ENCODE assay signal across 15 cellular contexts in genomic region chr7:70016044-70016770, GRCh38.
A peak's percentile ranks its signal among the peaks of the same experiment; 100 is the strongest.
DNase-seq lines count a peak whose midpoint lies in the region; ATAC-seq lines count a peak whose summit lies in the region.
"Had no signal": no experiment of that assay in that cellular context is flagged by ENCODE, and none has a peak within 500 bp of the region (broad histone marks: within the 10 kb centered on the region; RNA-seq: fewer than 3 reads in every experiment).

No MANE protein-coding gene starts in this region.

- CTCF ChIA-PET in activated naive CD4-positive, alpha-beta T cell treated with anti-CD3 and anti-CD28 coated beads for 36 hours (lab: Charles Lee) = no interaction called here

- H3K27ac ChIP-seq in BLaER1 = no peak overlapping the region
- H3K27ac ChIP-seq: RWPE1, vagina had no signal

- H3K36me3 Mint-ChIP-seq in activated naive CD4-positive, alpha-beta T cell treated with anti-CD3 and anti-CD28 coated beads for 36 hours (ENCODE audit: low read depth) = no peaks in the 10 kb centered on the region
- H3K36me3 Mint-ChIP-seq: activated naive CD8-positive, alpha-beta T cell treated with anti-CD3 and anti-CD28 coated beads for 36 hours had no signal

- H3K9me3 Mint-ChIP-seq in activated naive CD4-positive, alpha-beta T cell treated with anti-CD3 and anti-CD28 coated beads for 36 hours = no peaks in the 10 kb centered on the region
- H3K9me3 Mint-ChIP-seq: activated naive CD8-positive, alpha-beta T cell treated with anti-CD3 and anti-CD28 coated beads for 36 hours had no signal

- H3K4me2 ChIP-seq in BLaER1 = peak overlapping the region; percentile 56; the same call in 1 of the 2 replicates

- H3K27me3 Mint-ChIP-seq in activated naive CD4-positive, alpha-beta T cell treated with anti-CD3 and anti-CD28 coated beads for 36 hours (ENCODE audit: low read depth) = peaks cover 3% of the 10 kb centered on the region
- H3K27me3 Mint-ChIP-seq: activated naive CD8-positive, alpha-beta T cell treated with anti-CD3 and anti-CD28 coated beads for 36 hours had no signal

- ATAC-seq in GM21737 (IDR thresholded peaks at IDR 0.05; ENCODE audit: unreplicated experiment) = no peak

- H3K4me3 ChIP-seq in BLaER1 = no peak overlapping the region
- H3K4me3 ChIP-seq: vagina had no signal

- H3K9ac ChIP-seq in BLaER1 = no peak overlapping the region

- H3K27me3 ChIP-seq in BLaER1 = no peaks in the 10 kb centered on the region
- H3K27me3 ChIP-seq: BE2C, vagina had no signal

- no peaks in the 10 kb centered on the region for H3K9me3 ChIP-seq in BLaER1
- H3K9me3 ChIP-seq: BE2C, vagina had no signal

- H3K4me3 Mint-ChIP-seq in activated naive CD4-positive, alpha-beta T cell treated with anti-CD3 and anti-CD28 coated beads for 36 hours = no peak overlapping the region
- H3K4me3 Mint-ChIP-seq: activated naive CD8-positive, alpha-beta T cell treated with anti-CD3 and anti-CD28 coated beads for 36 hours had no signal

- H3K4me1 Mint-ChIP-seq in activated naive CD4-positive, alpha-beta T cell treated with anti-CD3 and anti-CD28 coated beads for 36 hours (ENCODE audit: low read depth) = no peaks in the 10 kb centered on the region
- H3K4me1 Mint-ChIP-seq: activated naive CD8-positive, alpha-beta T cell treated with anti-CD3 and anti-CD28 coated beads for 36 hours had no signal

- no peak overlapping the region for H3K27ac Mint-ChIP-seq in activated naive CD4-positive, alpha-beta T cell treated with anti-CD3 and anti-CD28 coated beads for 36 hours
- H3K27ac Mint-ChIP-seq: activated naive CD8-positive, alpha-beta T cell treated with anti-CD3 and anti-CD28 coated beads for 36 hours had no signal

- intact Hi-C loops in activated naive CD4-positive, alpha-beta T cell treated with anti-CD3 and anti-CD28 coated beads for 36 hours (cut with micrococcal nuclease) = no loop called here

- H4K20me1 ChIP-seq in BLaER1 = peaks cover 8% of the 10 kb centered on the region; the same call in 1 of the 2 replicates

- H3K4me1 ChIP-seq in BLaER1 = peaks cover 52% of the 10 kb centered on the region
- H3K4me1 ChIP-seq: BE2C had no signal

- H3K36me3 ChIP-seq in BLaER1 = no peaks in the 10 kb centered on the region
- H3K36me3 ChIP-seq: BE2C, vagina had no signal

- DNase-seq in SW480 (ENCODE audit: low spot score) (peak; percentile 33), fibroblast of the conjunctiva (ENCODE audit: low read depth) (peak; percentile 10), non-pigmented ciliary epithelial cell (ENCODE audit: low read depth) (peak; percentile 60), NCI-H1105 (lab: John Stamatoyannopoulos, UW) (no peak), GOT3 (lab: John Stamatoyannopoulos, UW) (no peak)
- no peak for DNase-seq in activated naive CD4-positive, alpha-beta T cell treated with anti-CD3 and anti-CD28 coated beads for 36 hours
- DNase-seq: activated naive CD8-positive, alpha-beta T cell treated with anti-CD3 and anti-CD28 coated beads for 36 hours; BE2C; GF-D8; NCI-H446 treated with DMSO at 0.1 percent for 48 hours; stimulated activated CD4-positive, alpha-beta T cell treated with anti-CD3 and anti-CD28 coated beads, Interleukin-15, amount 100 ng/mL, for 24 hours had no signal

Comparison
In these comparisons a context has a peak if more than half of its experiments do, and no peak if none do; other contexts are left out.
1. DNase-seq: peak in SW480 (single experiment), fibroblast of the conjunctiva (single experiment) and non-pigmented ciliary epithelial cell (single experiment); none in activated naive CD4-positive, alpha-beta T cell treated with anti-CD3 and anti-CD28 coated beads for 36 hours (single experiment), NCI-H1105 (single experiment) and GOT3 (single experiment).